ENCODE assay signal across 25 cellular contexts in the genomic region with DNA sequence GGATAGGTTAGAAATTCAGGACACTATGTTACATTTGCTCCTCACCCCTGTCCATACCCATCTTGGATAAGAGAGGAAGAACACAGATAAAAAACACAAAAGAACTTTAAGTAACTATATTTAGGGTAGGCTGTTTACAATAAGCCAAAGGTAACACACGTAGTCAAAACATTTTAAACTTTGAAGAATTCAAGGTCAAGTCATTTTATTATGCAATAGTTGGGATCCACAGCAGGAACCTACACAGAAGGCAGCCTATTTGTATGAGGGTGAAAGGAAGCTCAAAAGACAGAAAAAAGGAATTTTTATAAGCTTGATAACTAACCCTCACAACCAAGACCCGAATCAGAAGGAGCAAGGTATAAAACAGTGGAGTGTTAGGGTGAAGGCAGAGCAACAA.
"Had no signal": no experiment of that assay in that cellular context is flagged by ENCODE, and none has a peak within 500 bp of the region (broad histone marks: within the 10 kb centered on the region; RNA-seq: fewer than 3 reads in every experiment).

No MANE protein-coding gene starts in this region.

- H3K4me3 Mint-ChIP-seq: dendritic cell treated with granulocyte-macrophage colony-stimulating factor and Interleukin-4, amounts not matched to agents 40 ng/mL and 50 ng/mL, for 4 days; nephron; WTC11 had no signal

- H3K27ac ChIP-seq: body of pancreas, cardiac muscle cell, left lung, neutrophil, ovary, psoas muscle, tibial artery had no signal

- H3K27me3 ChIP-seq: body of pancreas, cardiac muscle cell, left lung, neutrophil, ovary, tibial artery had no signal

- H3K36me3 ChIP-seq: cardiac muscle cell, left lung, neutrophil, ovary, tibial artery had no signal

- H3K27ac Mint-ChIP-seq: dendritic cell treated with granulocyte-macrophage colony-stimulating factor and Interleukin-4, amounts not matched to agents 40 ng/mL and 50 ng/mL, for 4 days; nephron; stimulated activated naive CD8-positive, alpha-beta T cell treated with anti-CD3 and anti-CD28 coated beads, Interleukin-15, Interleukin-2, amounts not matched to agents 100 ng/mL and 50 ng/mL, for 24 hours; WTC11 had no signal

- DNase-seq: activated CD8-positive, alpha-beta memory T cell treated with anti-CD3 and anti-CD28 coated beads for 24 hours; activated CD8-positive, alpha-beta memory T cell treated with anti-CD3 and anti-CD28 coated beads, Interleukin-2, amount 50 U/mL, for 48 hours; activated effector memory CD4-positive, alpha-beta T cell treated with anti-CD3 and anti-CD28 coated beads, Interleukin-2, amount 50 U/mL, for 16 hours; activated naive CD4-positive, alpha-beta T cell treated with anti-CD3 and anti-CD28 coated beads, Interleukin-2, amount 50 U/mL, for 16 hours; activated T-cell treated with anti-CD3 and anti-CD28 coated beads, Interleukin-2, amount 50 U/mL, for 48 hours; anterior cingulate cortex; body of pancreas; effector CD4-positive, alpha-beta T cell; foreskin melanocyte; kidney glomerular epithelial cell; left lung; ovary; psoas muscle; right cardiac atrium; stimulated activated CD4-positive, alpha-beta T cell treated with anti-CD3 and anti-CD28 coated beads, Interleukin-12 subunit alpha, Interleukin-12 subunit beta, amount 100 ng/mL, for 4 hours; stimulated activated CD4-positive, alpha-beta T cell treated with anti-CD3 and anti-CD28 coated beads, Interleukin-4, amount 100 ng/mL, for 4 hours; substantia nigra; tibial artery had no signal

- ATAC-seq: body of pancreas, left lung, psoas muscle, right cardiac atrium, WTC11 had no signal

- H3K9me3 Mint-ChIP-seq: dendritic cell treated with granulocyte-macrophage colony-stimulating factor and Interleukin-4, amounts not matched to agents 40 ng/mL and 50 ng/mL, for 4 days; stimulated activated naive CD8-positive, alpha-beta T cell treated with anti-CD3 and anti-CD28 coated beads, Interleukin-15, Interleukin-2, amounts not matched to agents 100 ng/mL and 50 ng/mL, for 24 hours had no signal

- H3K27me3 Mint-ChIP-seq: stimulated activated naive CD8-positive, alpha-beta T cell treated with anti-CD3 and anti-CD28 coated beads, Interleukin-15, Interleukin-2, amounts not matched to agents 100 ng/mL and 50 ng/mL, for 24 hours had no signal

- H3K4me1 Mint-ChIP-seq: nephron had no signal

- H3K9me3 ChIP-seq: body of pancreas, left lung, neutrophil, ovary, tibial artery had no signal

- H3K4me1 ChIP-seq: left lung, psoas muscle, tibial artery had no signal

- H3K4me3 ChIP-seq: body of pancreas, cardiac muscle cell, left lung, lung, ovary, psoas muscle, tibial artery had no signal
